Comparison of ENCODE assay signal across 18 cellular contexts in the genomic region with DNA sequence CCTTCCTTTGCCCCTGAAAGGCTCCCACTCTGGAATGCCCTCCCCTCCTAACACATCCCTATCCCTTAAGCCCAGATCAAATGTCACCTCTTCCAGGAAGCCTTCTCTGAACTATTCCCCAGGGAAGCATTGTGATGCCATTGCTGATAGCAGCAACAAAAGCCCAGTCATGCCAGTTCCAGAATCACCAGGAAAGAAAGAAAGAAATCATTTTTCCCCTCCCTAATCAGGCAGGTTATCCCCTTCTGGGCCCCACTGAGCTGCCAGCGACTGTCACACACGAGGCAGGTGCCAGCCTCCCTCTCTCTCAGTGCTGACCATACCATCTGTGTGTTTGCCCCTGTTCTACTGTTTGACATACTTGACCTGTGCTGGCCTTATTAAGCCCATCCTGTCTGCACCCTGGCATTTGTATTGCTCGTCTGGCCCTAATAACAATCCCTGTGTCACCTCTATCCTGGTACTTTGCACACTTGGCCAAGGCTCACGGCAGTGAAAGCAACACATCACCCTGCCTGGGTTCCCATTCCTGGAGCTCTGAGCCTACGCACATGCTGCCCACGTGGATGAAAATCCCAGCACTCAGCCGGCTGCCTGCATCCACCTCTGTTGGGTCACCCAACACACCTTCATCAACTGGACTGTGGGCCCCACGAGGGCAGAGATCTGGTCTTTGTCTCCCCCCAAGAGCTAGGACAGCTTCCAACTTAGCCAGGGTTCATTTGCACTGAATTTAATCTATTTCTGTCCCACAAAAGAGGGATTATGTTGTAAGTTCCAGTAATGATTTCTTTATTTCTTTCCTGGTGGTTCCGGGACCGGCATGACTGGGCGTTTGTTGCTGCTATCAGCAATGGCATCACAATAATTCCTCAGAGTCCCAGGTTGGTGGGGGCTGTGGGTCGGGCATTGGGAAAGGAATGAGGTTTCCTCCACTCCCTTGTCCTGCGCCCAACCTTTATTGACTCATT. TPM values are rescaled to one million over a fixed set of nuclear protein-coding genes. Genes with fewer than 3 reads are reported as not detected.
A peak's percentile ranks its signal among the peaks of the same experiment; 100 is the strongest.
DNase-seq lines count a peak whose midpoint lies in the region; TF ChIP-seq lines count a peak whose summit lies in the region.
"Had no signal": no experiment of that assay in that cellular context is flagged by ENCODE, and none has a peak within 500 bp of the region (broad histone marks: within the 10 kb centered on the region; RNA-seq: fewer than 3 reads in every experiment).

No MANE protein-coding gene starts in this region.

- H3K79me2 ChIP-seq in hepatocyte, result no peaks in the 10 kb centered on the region

- no peak for TF ChIP-seq CTCF in hepatocyte (IDR thresholded peaks at IDR 0.05; ENCODE audit: poor library complexity)
- no peak for TF ChIP-seq CTCF in progenitor cell of endocrine pancreas (IDR thresholded peaks at IDR 0.05; ENCODE audit: unreplicated experiment)

- in situ Hi-C loops in G401 (cut with HindIII; ENCODE audit: low sequenced_read_pairs), result no loop called here

- peak overlapping the region; percentile 38 for H3K27ac ChIP-seq in hepatocyte
- H3K27ac ChIP-seq: colonic mucosa, Peyer's patch, vagina had no signal

- no peaks in the 10 kb centered on the region for H3K9me2 ChIP-seq in hepatocyte (replicated peaks; ENCODE audit: insufficient read depth)

- no peaks in the 10 kb centered on the region for H3K9me3 ChIP-seq in hepatocyte (ENCODE audit: low read depth)
- H3K9me3 ChIP-seq: colonic mucosa, Peyer's patch, vagina had no signal

- H3K4me3 Mint-ChIP-seq in progenitor cell of endocrine pancreas (ENCODE audit: low read depth), result peak overlapping the region; percentile 14
- H3K4me3 Mint-ChIP-seq: activated CD8-positive, alpha-beta T cell treated with anti-CD3 and anti-CD28 coated beads for 36 hours; stimulated activated naive CD8-positive, alpha-beta T cell treated with anti-CD3 and anti-CD28 coated beads, Interleukin-15, Interleukin-2, amounts not matched to agents 100 ng/mL and 50 ng/mL, for 24 hours had no signal

- H4K20me1 ChIP-seq in hepatocyte (ENCODE audit: insufficient read depth, poor library complexity, severe bottlenecking), result no peaks in the 10 kb centered on the region

- peaks cover 5% of the 10 kb centered on the region for H3K27me3 ChIP-seq in hepatocyte
- H3K27me3 ChIP-seq: colonic mucosa, Peyer's patch, vagina had no signal

- H2AFZ ChIP-seq in hepatocyte, result no peak overlapping the region

- peaks cover 10% of the 10 kb centered on the region for H3K27me3 Mint-ChIP-seq in progenitor cell of endocrine pancreas
- H3K27me3 Mint-ChIP-seq: stimulated activated naive CD8-positive, alpha-beta T cell treated with anti-CD3 and anti-CD28 coated beads, Interleukin-15, Interleukin-2, amounts not matched to agents 100 ng/mL and 50 ng/mL, for 24 hours had no signal

- no peaks in the 10 kb centered on the region for H3K36me3 ChIP-seq in hepatocyte (replicated peaks; ENCODE audit: insufficient read depth, low read depth)
- H3K36me3 ChIP-seq: colonic mucosa, Peyer's patch, vagina had no signal

- peaks cover 26% of the 10 kb centered on the region for H3K4me1 Mint-ChIP-seq in progenitor cell of endocrine pancreas (ENCODE audit: low read depth)

- H3K4me2 ChIP-seq in hepatocyte, result no peak overlapping the region

- no peaks in the 10 kb centered on the region for H3K9me3 Mint-ChIP-seq in progenitor cell of endocrine pancreas (ENCODE audit: low read depth)
- H3K9me3 Mint-ChIP-seq: activated CD8-positive, alpha-beta T cell treated with anti-CD3 and anti-CD28 coated beads for 36 hours; activated T-helper 2 cell treated with anti-CD3 and anti-CD28 coated beads, Interferon-gamma antibody, Interleukin-2, Interleukin-4, amounts not matched to agents 10 μg/mL and 5 μg/mL and 100 μg/mL, durations not matched to agents 14 hours and 24 hours and 36 hours; stimulated activated naive CD8-positive, alpha-beta T cell treated with anti-CD3 and anti-CD28 coated beads, Interleukin-15, Interleukin-2, amounts not matched to agents 100 ng/mL and 50 ng/mL, for 24 hours had no signal

- DNase-seq in G401 (ENCODE audit: low spot score) (peak; percentile 22), NCI-H526 treated with DMSO at 0.1 percent for 48 hours (lab: John Stamatoyannopoulos, UW) (peak; percentile 29), hepatocyte (ENCODE audit: low spot score) (no peak), progenitor cell of endocrine pancreas (ENCODE audit: low spot score, unreplicated experiment) (no peak), OCI-M2 (lab: John Stamatoyannopoulos, UW; ENCODE audit: unreplicated experiment) (no peak), MV-4-11 (lab: John Stamatoyannopoulos, UW) (no peak)
- DNase-seq in activated CD4-positive, alpha-beta T cell treated with anti-CD3 and anti-CD28 coated beads for 1 hour, result no peak
- no peak for DNase-seq in stimulated activated CD8-positive, alpha-beta memory T cell treated with anti-CD3 and anti-CD28 coated beads, Interleukin-4, amount 100 ng/mL, for 48 hours
- DNase-seq: activated CD8-positive, alpha-beta T cell treated with anti-CD3 and anti-CD28 coated beads for 36 hours; colonic mucosa; NCI-H1092; NCI-H226; Peyer's patch had no signal

- WGBS in hepatocyte (ENCODE audit: low lambda C conversion rate, missing lambda C conversion rate), result 58% methylated on average over 13 of the region's 13 CpGs

- H3K4me3 ChIP-seq in hepatocyte, result no peak overlapping the region
- H3K4me3 ChIP-seq: colonic mucosa, Peyer's patch, vagina had no signal

- H3K36me3 Mint-ChIP-seq in progenitor cell of endocrine pancreas (ENCODE audit: insufficient read depth), result no peaks in the 10 kb centered on the region

- H3K27ac Mint-ChIP-seq in progenitor cell of endocrine pancreas, result peak overlapping the region; percentile 82
- H3K27ac Mint-ChIP-seq: activated CD8-positive, alpha-beta T cell treated with anti-CD3 and anti-CD28 coated beads for 36 hours; activated T-helper 2 cell treated with anti-CD3 and anti-CD28 coated beads, Interferon-gamma antibody, Interleukin-2, Interleukin-4, amounts not matched to agents 10 μg/mL and 5 μg/mL and 100 μg/mL, durations not matched to agents 14 hours and 24 hours and 36 hours; stimulated activated naive CD8-positive, alpha-beta T cell treated with anti-CD3 and anti-CD28 coated beads, Interleukin-15, Interleukin-2, amounts not matched to agents 100 ng/mL and 50 ng/mL, for 24 hours had no signal

- H3K4me1 ChIP-seq in hepatocyte (ENCODE audit: insufficient read depth), result no peaks in the 10 kb centered on the region
- H3K4me1 ChIP-seq: colonic mucosa, Peyer's patch, vagina had no signal

RNA-seq across cellular contexts. Expression of gene BPIFB1, which starts 5.3 kb away (rescaled TPM):
- total RNA-seq in G401 (2014; rRNA removed; shearing (Covaris generic)), result not detected in 2 replicates
- total RNA-seq in hepatocyte, result 0.10 TPM in 1 of 2 replicates, not detected in the other
- 0.32 and 0.85 TPM in 2 replicates for polyA plus RNA-seq in hepatocyte
- not detected in 2 replicates for total RNA-seq in progenitor cell of endocrine pancreas
- total RNA-seq: activated CD8-positive, alpha-beta T cell treated with anti-CD3 and anti-CD28 coated beads for 36 hours; activated T-helper 2 cell treated with anti-CD3 and anti-CD28 coated beads, Interferon-gamma antibody, Interleukin-2, Interleukin-4, amounts not matched to agents 10 μg/mL and 5 μg/mL and 100 μg/mL, durations not matched to agents 14 hours and 24 hours and 36 hours; epithelial cell of proximal tubule; osteoblast; Peyer's patch; vagina had no signal

RNA-seq across cellular contexts. Expression of gene BPIFA1, which starts 42.0 kb away (rescaled TPM):
- not detected in 2 replicates for total RNA-seq in G401 (2014; rRNA removed; shearing (Covaris generic))
- not detected in 2 replicates for total RNA-seq in hepatocyte
- not detected in 2 replicates for polyA plus RNA-seq in hepatocyte
- total RNA-seq in progenitor cell of endocrine pancreas, result not detected in 2 replicates
- total RNA-seq: activated CD8-positive, alpha-beta T cell treated with anti-CD3 and anti-CD28 coated beads for 36 hours; activated T-helper 2 cell treated with anti-CD3 and anti-CD28 coated beads, Interferon-gamma antibody, Interleukin-2, Interleukin-4, amounts not matched to agents 10 μg/mL and 5 μg/mL and 100 μg/mL, durations not matched to agents 14 hours and 24 hours and 36 hours; colonic mucosa; epithelial cell of proximal tubule; osteoblast; Peyer's patch; vagina had no signal

Comparison
In these comparisons a context has a peak if more than half of its experiments do, and no peak if none do; other contexts are left out.
1. DNase-seq: peak in G401 (single experiment) and NCI-H526 treated with DMSO at 0.1 percent for 48 hours (single experiment); none in hepatocyte (single experiment), progenitor cell of endocrine pancreas (single experiment), OCI-M2 (single experiment), activated CD4-positive, alpha-beta T cell treated with anti-CD3 and anti-CD28 coated beads for 1 hour (single experiment), MV-4-11 (single experiment) and stimulated activated CD8-positive, alpha-beta memory T cell treated with anti-CD3 and anti-CD28 coated beads, Interleukin-4, amount 100 ng/mL, for 48 hours (single experiment).